1 cellular context compared by ENCODE assay signal in the genomic region with DNA sequence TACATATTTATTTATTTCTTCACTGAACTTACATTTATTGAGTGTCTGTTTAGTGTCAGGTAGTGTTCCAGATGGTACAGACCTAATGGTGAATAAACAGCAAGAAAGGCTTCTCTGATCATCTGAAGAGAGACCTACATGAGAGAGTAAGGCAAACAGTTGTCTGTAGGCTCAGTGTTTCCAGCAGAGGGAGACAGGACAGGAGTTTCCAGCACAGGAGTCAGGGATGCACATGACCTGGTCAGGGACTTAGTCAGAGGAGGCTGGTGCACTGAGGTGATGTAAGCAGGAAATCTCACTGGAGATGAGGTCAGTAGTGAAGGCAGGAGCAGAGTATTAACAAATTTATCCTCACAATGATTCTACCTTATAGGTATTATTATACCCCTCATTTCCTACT.
TF ChIP-seq lines count a peak whose summit lies in the region.

No MANE protein-coding gene starts in this region.

TF ChIP-seq in H1, 55 proteins besides CTCF, POLR2A, EP300 and RAD21:
- TF ChIP-seq MAFK (IDR thresholded peaks at IDR 0.05; ENCODE audit: low read depth, low read length): no peak
- TF ChIP-seq, protein P1, sequence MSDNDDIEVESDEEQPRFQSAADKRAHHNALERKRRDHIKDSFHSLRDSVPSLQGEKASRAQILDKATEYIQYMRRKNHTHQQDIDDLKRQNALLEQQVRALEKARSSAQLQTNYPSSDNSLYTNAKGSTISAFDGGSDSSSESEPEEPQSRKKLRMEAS (IDR thresholded peaks at IDR 0.05): peak; percentile 23; the same call in 1 of the 2 replicates
- no peak for TF ChIP-seq CEBPB (IDR thresholded peaks at IDR 0.05; ENCODE audit: low read depth, low read length)
- TF ChIP-seq, protein P2, sequence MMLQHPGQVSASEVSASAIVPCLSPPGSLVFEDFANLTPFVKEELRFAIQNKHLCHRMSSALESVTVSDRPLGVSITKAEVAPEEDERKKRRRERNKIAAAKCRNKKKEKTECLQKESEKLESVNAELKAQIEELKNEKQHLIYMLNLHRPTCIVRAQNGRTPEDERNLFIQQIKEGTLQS (IDR thresholded peaks at IDR 0.05; ENCODE audit: insufficient read depth, low read depth, low read length): 0 out of 2 replicates have a peak, but pooled peaks have one; percentile 16
- no peak for TF ChIP-seq BCL11A (IDR thresholded peaks at IDR 0.05; ENCODE audit: low read depth in 2 of 2, low read length in 2 of 2)
- no peak for TF ChIP-seq SP2 (IDR thresholded peaks at IDR 0.05; ENCODE audit: low read length)
- TF ChIP-seq SIX5 (IDR thresholded peaks at IDR 0.05; ENCODE audit: low read depth, low read length): no peak
- no peak for TF ChIP-seq JUND (IDR thresholded peaks at IDR 0.05; ENCODE audit: low read length)
- peak; percentile 37; the same call in 1 of the 2 replicates for TF ChIP-seq CREB1 (IDR thresholded peaks at IDR 0.05)
- TF ChIP-seq FOSL1 (IDR thresholded peaks at IDR 0.05; ENCODE audit: insufficient read depth, low read depth, low read length): no peak
- TF ChIP-seq CBX5 (IDR thresholded peaks at IDR 0.05; ENCODE audit: low read depth, low read length): no peak
TF ChIP-seq in H1: peak in this region for 3.
